In the genomic region with DNA sequence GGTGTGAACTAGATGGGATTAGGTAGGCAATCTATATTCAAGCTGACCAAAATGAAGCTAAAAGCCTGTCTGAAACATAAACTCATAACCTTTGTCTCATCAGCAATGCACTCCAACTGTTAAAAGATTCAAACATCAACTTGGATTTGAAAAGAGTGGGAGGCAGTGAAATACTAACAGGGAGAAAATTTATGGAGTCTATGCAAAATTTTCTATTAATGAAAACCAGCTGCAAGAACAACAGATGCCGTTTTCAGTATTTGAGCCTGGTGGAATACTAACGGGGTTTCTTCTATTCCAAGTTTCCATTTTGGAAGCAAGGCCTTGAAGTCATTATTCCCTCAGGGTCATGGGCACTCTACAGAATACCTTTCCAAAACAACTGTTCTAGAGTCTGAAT, we compare ENCODE assay signal across 30 cellular contexts.
"Had no signal": no experiment of that assay in that cellular context is flagged by ENCODE, and none has a peak within 500 bp of the region (broad histone marks: within the 10 kb centered on the region; RNA-seq: fewer than 3 reads in every experiment).

No MANE protein-coding gene starts in this region.

- H3K4me2 ChIP-seq: KMS-11 had no signal

- ATAC-seq: activated CD8-positive, alpha-beta memory T cell treated with anti-CD3 and anti-CD28 coated beads, Interleukin-2, amount 10 ng/mL, durations not matched to agents 7 days and 5 days; activated naive CD8-positive, alpha-beta T cell treated with anti-CD3 and anti-CD28 coated beads, Interleukin-2, amount 50 U/mL, for 24 hours; T-cell; T-helper 17 cell had no signal

- H3K27ac Mint-ChIP-seq: activated CD4-positive, alpha-beta memory T cell treated with anti-CD3 and anti-CD28 coated beads, Interleukin-2, amount 10 ng/mL, durations not matched to agents 7 days and 5 days; activated CD8-positive, alpha-beta memory T cell treated with anti-CD3 and anti-CD28 coated beads, Interleukin-2, amount 10 ng/mL, durations not matched to agents 7 days and 5 days; activated naive CD4-positive, alpha-beta T cell treated with anti-CD3 and anti-CD28 coated beads, Interleukin-2, amount 10 ng/mL, durations not matched to agents 7 days and 5 days; activated naive CD8-positive, alpha-beta T cell; activated naive CD8-positive, alpha-beta T cell treated with anti-CD3 and anti-CD28 coated beads, Interleukin-2, amount 50 U/mL, for 24 hours; T-cell; T-helper 17 cell had no signal

- H3K36me3 Mint-ChIP-seq: activated CD8-positive, alpha-beta memory T cell treated with anti-CD3 and anti-CD28 coated beads, Interleukin-2, amount 10 ng/mL, durations not matched to agents 7 days and 5 days; activated naive CD4-positive, alpha-beta T cell treated with anti-CD3 and anti-CD28 coated beads, Interleukin-2, amount 10 ng/mL, durations not matched to agents 7 days and 5 days had no signal

- DNase-seq: activated CD4-positive, alpha-beta memory T cell treated with anti-CD3 and anti-CD28 coated beads, Interleukin-2, amount 10 ng/mL, durations not matched to agents 7 days and 5 days; activated CD4-positive, alpha-beta T cell treated with anti-CD3 and anti-CD28 coated beads for 1 hour; activated CD4-positive, alpha-beta T cell treated with anti-CD3 and anti-CD28 coated beads for 48 hours; activated CD4-positive, CD25-positive, alpha-beta regulatory T cell; activated CD8-positive, alpha-beta memory T cell treated with anti-CD3 and anti-CD28 coated beads for 24 hours; activated CD8-positive, alpha-beta memory T cell treated with anti-CD3 and anti-CD28 coated beads, Interleukin-2, amount 10 ng/mL, durations not matched to agents 7 days and 5 days; activated CD8-positive, alpha-beta memory T cell treated with anti-CD3 and anti-CD28 coated beads, Interleukin-2, amount 50 U/mL, for 48 hours; activated effector memory CD4-positive, alpha-beta T cell treated with Interleukin-2 at 50 U/mL for 16 hours; activated naive CD4-positive, alpha-beta T cell treated with anti-CD3 and anti-CD28 coated beads, Interleukin-2, amount 10 ng/mL, durations not matched to agents 7 days and 5 days; activated naive CD8-positive, alpha-beta T cell treated with anti-CD3 and anti-CD28 coated beads, Interleukin-2, amount 50 U/mL, for 24 hours; activated T-cell treated with anti-CD3 and anti-CD28 coated beads, Interleukin-2, amount 50 U/mL, for 48 hours; anterior cingulate cortex; central memory CD4-positive, alpha-beta T cell; NCI-H1105; NCI-H1417 treated with DMSO at 0.1 percent for 48 hours; NCI-H187 treated with DMSO at 0.1 percent for 48 hours; NCI-H2081; NCI-H226; NCI-H446 treated with DMSO at 0.1 percent for 48 hours; NCI-H524; NCI-H748 treated with DMSO at 0.1 percent for 48 hours; NK-92 treated with Interleukin-12 subunit alpha and Interleukin-12 subunit beta, amount 100 ng/mL, for 24 hours; Right ventricle myocardium superior; T-cell; T-helper 17 cell; T-helper 9 cell; WERI-Rb-1 had no signal

- H3K27ac ChIP-seq: KMS-11, WERI-Rb-1 had no signal

- H3K4me1 Mint-ChIP-seq: activated CD4-positive, alpha-beta memory T cell treated with anti-CD3 and anti-CD28 coated beads, Interleukin-2, amount 10 ng/mL, durations not matched to agents 7 days and 5 days; activated CD8-positive, alpha-beta memory T cell treated with anti-CD3 and anti-CD28 coated beads, Interleukin-2, amount 10 ng/mL, durations not matched to agents 7 days and 5 days; activated naive CD4-positive, alpha-beta T cell treated with anti-CD3 and anti-CD28 coated beads, Interleukin-2, amount 10 ng/mL, durations not matched to agents 7 days and 5 days; activated naive CD8-positive, alpha-beta T cell treated with anti-CD3 and anti-CD28 coated beads, Interleukin-2, amount 50 U/mL, for 24 hours; T-cell had no signal

- H3K4me3 Mint-ChIP-seq: activated CD4-positive, alpha-beta memory T cell treated with anti-CD3 and anti-CD28 coated beads, Interleukin-2, amount 10 ng/mL, durations not matched to agents 7 days and 5 days; activated CD8-positive, alpha-beta memory T cell treated with anti-CD3 and anti-CD28 coated beads, Interleukin-2, amount 10 ng/mL, durations not matched to agents 7 days and 5 days; activated naive CD4-positive, alpha-beta T cell treated with anti-CD3 and anti-CD28 coated beads, Interleukin-2, amount 10 ng/mL, durations not matched to agents 7 days and 5 days; activated naive CD8-positive, alpha-beta T cell; activated naive CD8-positive, alpha-beta T cell treated with anti-CD3 and anti-CD28 coated beads, Interleukin-2, amount 50 U/mL, for 24 hours; brain; T-cell; T-helper 17 cell had no signal

- H3K27me3 Mint-ChIP-seq: activated naive CD8-positive, alpha-beta T cell; brain had no signal

- H3K9me3 Mint-ChIP-seq: activated CD4-positive, alpha-beta memory T cell treated with anti-CD3 and anti-CD28 coated beads, Interleukin-2, amount 10 ng/mL, durations not matched to agents 7 days and 5 days; activated naive CD4-positive, alpha-beta T cell treated with anti-CD3 and anti-CD28 coated beads, Interleukin-2, amount 10 ng/mL, durations not matched to agents 7 days and 5 days; activated naive CD8-positive, alpha-beta T cell treated with anti-CD3 and anti-CD28 coated beads, Interleukin-2, amount 50 U/mL, for 24 hours; brain; T-cell had no signal
